ENCODE assay signal across 27 cellular contexts in genomic region chr7:18386590-18386989, GRCh38.
"Had no signal": no experiment of that assay in that cellular context is flagged by ENCODE, and none has a peak within 500 bp of the region (broad histone marks: within the 10 kb centered on the region; RNA-seq: fewer than 3 reads in every experiment).

No MANE protein-coding gene starts in this region.

- H3K4me1 Mint-ChIP-seq: activated naive CD8-positive, alpha-beta T cell treated with anti-CD3 and anti-CD28 coated beads for 36 hours had no signal

- H3K27me3 Mint-ChIP-seq: activated naive CD8-positive, alpha-beta T cell treated with anti-CD3 and anti-CD28 coated beads for 36 hours; central memory CD8-positive, alpha-beta T cell; effector memory CD8-positive, alpha-beta T cell; naive B cell; progenitor cell of endocrine pancreas had no signal

- DNase-seq: activated CD4-positive, alpha-beta T cell treated with anti-CD3 and anti-CD28 coated beads for 4 hours; activated CD4-positive, alpha-beta T cell treated with anti-CD3 and anti-CD28 coated beads, Interleukin-2, amount 50 U/mL, for 48 hours; activated CD8-positive, alpha-beta memory T cell treated with anti-CD3 and anti-CD28 coated beads, Interleukin-2, amount 50 U/mL, for 48 hours; activated naive CD4-positive, alpha-beta T cell treated with Interleukin-2 at 50 U/mL for 16 hours; activated naive CD8-positive, alpha-beta T cell treated with anti-CD3 and anti-CD28 coated beads for 36 hours; activated T-cell treated with anti-CD3 and anti-CD28 coated beads, Interleukin-2, amount 50 U/mL, for 4 hours; dorsolateral prefrontal cortex; effector memory CD8-positive, alpha-beta T cell; immature natural killer cell; lower lobe of right lung; mesendoderm; mucosa of descending colon; naive B cell; spleen; stimulated activated CD4-positive, alpha-beta T cell treated with anti-CD3 and anti-CD28 coated beads, Interleukin-4, amount 100 ng/mL, for 1 hour; stimulated activated naive CD4-positive, alpha-beta T cell; testis; trophoblast cell; uterus; WERI-Rb-1 had no signal

- H3K27ac ChIP-seq: hepatocyte, lower lobe of right lung, neural progenitor cell, spleen, testis, uterus, WERI-Rb-1 had no signal

- H3K27ac Mint-ChIP-seq: activated naive CD8-positive, alpha-beta T cell treated with anti-CD3 and anti-CD28 coated beads for 36 hours; activated T-helper 2 cell treated with anti-CD3 and anti-CD28 coated beads, Interferon-gamma antibody, Interleukin-2, Interleukin-4, amounts not matched to agents 10 μg/mL and 5 μg/mL and 100 μg/mL, durations not matched to agents 14 hours and 24 hours and 36 hours; effector memory CD8-positive, alpha-beta T cell; immature natural killer cell; neural progenitor cell; progenitor cell of endocrine pancreas had no signal

- H3K36me3 Mint-ChIP-seq: activated naive CD8-positive, alpha-beta T cell treated with anti-CD3 and anti-CD28 coated beads for 36 hours; immature natural killer cell; naive B cell; neural progenitor cell had no signal

- H3K4me3 ChIP-seq: dorsolateral prefrontal cortex, hepatocyte, lower lobe of right lung, mucosa of descending colon, neural progenitor cell, spleen, testis, uterus had no signal

- H3K4me3 Mint-ChIP-seq: activated naive CD8-positive, alpha-beta T cell treated with anti-CD3 and anti-CD28 coated beads for 36 hours; activated T-cell treated with anti-CD3 and anti-CD28 coated beads, Interleukin-2, amount 50 U/mL, for 4 hours; central memory CD8-positive, alpha-beta T cell; effector memory CD8-positive, alpha-beta T cell; immature natural killer cell; naive B cell; neural progenitor cell had no signal

- ATAC-seq: activated T-cell treated with anti-CD3 and anti-CD28 coated beads, Interleukin-2, amount 50 U/mL, for 4 hours; effector memory CD8-positive, alpha-beta T cell; esophagus mucosa; left lobe of liver; lower lobe of right lung; mucosa of descending colon had no signal

- H3K9me3 Mint-ChIP-seq: activated naive CD8-positive, alpha-beta T cell treated with anti-CD3 and anti-CD28 coated beads for 36 hours; activated T-cell treated with anti-CD3 and anti-CD28 coated beads, Interleukin-2, amount 50 U/mL, for 4 hours; activated T-helper 2 cell treated with anti-CD3 and anti-CD28 coated beads, Interferon-gamma antibody, Interleukin-2, Interleukin-4, amounts not matched to agents 10 μg/mL and 5 μg/mL and 100 μg/mL, durations not matched to agents 14 hours and 24 hours and 36 hours; central memory CD8-positive, alpha-beta T cell; effector memory CD8-positive, alpha-beta T cell; naive B cell; neural progenitor cell had no signal

- H3K36me3 ChIP-seq: lower lobe of right lung, neural progenitor cell, spleen, uterus, WERI-Rb-1 had no signal

- H3K4me1 ChIP-seq: testis, uterus had no signal

- H3K27me3 ChIP-seq: dorsolateral prefrontal cortex, hepatocyte, neural progenitor cell, spleen, testis, uterus had no signal

- H3K9me3 ChIP-seq: lower lobe of right lung, mucosa of descending colon, spleen, testis, uterus had no signal
